In genomic region chr17:50612281-50612680, GRCh38 we compare ENCODE assay signal across 2 cellular contexts.
TF ChIP-seq lines count a peak whose summit lies in the region.

No MANE protein-coding gene starts in this region.

TF ChIP-seq in HEK293, 187 proteins besides CTCF, POLR2A, EP300 and RAD21:
- TF ChIP-seq ZNF521 (tag by site-specific recombination; IDR thresholded peaks at IDR 0.05) (no peak), SCRT1 (tag by site-specific recombination; IDR thresholded peaks at IDR 0.05; ENCODE audit: borderline replicate concordance) (peak; percentile 46; the same call in 1 of the 2 replicates), SCRT2 (tag by site-specific recombination; IDR thresholded peaks at IDR 0.05) (peak; percentile 77)

TF ChIP-seq in H1, 55 proteins besides CTCF, POLR2A, EP300 and RAD21:
- no peak for TF ChIP-seq RXRA (IDR thresholded peaks at IDR 0.05; ENCODE audit: insufficient read depth, low read depth, low read length)
- no peak for TF ChIP-seq SAP30 (IDR thresholded peaks at IDR 0.05; ENCODE audit: insufficient read depth, insufficient replicate concordance, low read length)
- TF ChIP-seq BRCA1 (IDR thresholded peaks at IDR 0.05; ENCODE audit: low read depth, low read length): no peak
- TF ChIP-seq SP4 (IDR thresholded peaks at IDR 0.05; ENCODE audit: low read length): no peak
- TF ChIP-seq, protein P1, sequence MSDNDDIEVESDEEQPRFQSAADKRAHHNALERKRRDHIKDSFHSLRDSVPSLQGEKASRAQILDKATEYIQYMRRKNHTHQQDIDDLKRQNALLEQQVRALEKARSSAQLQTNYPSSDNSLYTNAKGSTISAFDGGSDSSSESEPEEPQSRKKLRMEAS (IDR thresholded peaks at IDR 0.05): no peak
- TF ChIP-seq SP2 (IDR thresholded peaks at IDR 0.05; ENCODE audit: low read length): no peak
- no peak for TF ChIP-seq SRF (IDR thresholded peaks at IDR 0.05; ENCODE audit: low read depth, low read length)
